ENCODE assay signal across 2 cellular contexts in genomic region chr21:42250422-42251403, GRCh38.
TF ChIP-seq lines count a peak whose summit lies in the region.

No MANE protein-coding gene starts in this region.

TF ChIP-seq in A549, 52 proteins besides CTCF, POLR2A, EP300 and RAD21:
- TF ChIP-seq HOXA7 (CRISPR knock-in tag; IDR thresholded peaks at IDR 0.05) = no peak
- TF ChIP-seq MAFK (IDR thresholded peaks at IDR 0.05; ENCODE audit: partially characterized antibody) = peak; percentile 89

TF ChIP-seq in GM12878, 131 proteins besides CTCF, POLR2A, EP300 and RAD21:
- no peak for TF ChIP-seq HSF1 (IDR thresholded peaks at IDR 0.05; ENCODE audit: low read depth, low read length)
- TF ChIP-seq ATF2 (IDR thresholded peaks at IDR 0.05; ENCODE audit: low read length) = no peak
- no peak for TF ChIP-seq ZNF274 (IDR thresholded peaks at IDR 0.05; ENCODE audit: insufficient read depth, insufficient read length)
- no peak for TF ChIP-seq MTA2 (IDR thresholded peaks at IDR 0.05; ENCODE audit: low read depth)
- TF ChIP-seq SPI1 (IDR thresholded peaks at IDR 0.05; ENCODE audit: borderline replicate concordance, insufficient read depth, low read depth, low read length) = peak; percentile 6; the same call in 1 of the 2 replicates
